Comparison of ENCODE assay signal across 1 cellular context in genomic region chr4:118835896-118836762, GRCh38.
A peak's percentile ranks its signal among the peaks of the same experiment; 100 is the strongest.
TF ChIP-seq lines count a peak whose summit lies in the region.

TSS of gene SEC24D (minus strand) at chr4:118836126. CDS start at chr4:118833696, 2,430 bp downstream.

TF ChIP-seq in HepG2, 621 proteins besides CTCF, POLR2A, EP300 and RAD21 (continued from another document and continues in another):
- no peak for TF ChIP-seq HOXD1 (CRISPR knock-in tag; IDR thresholded peaks at IDR 0.05)
- TF ChIP-seq HMGA1 (CRISPR knock-in tag; conservative IDR thresholded peaks at IDR 0.05) = no peak
- TF ChIP-seq ZNF746 (CRISPR knock-in tag; IDR thresholded peaks at IDR 0.05) = no peak
- 0 out of 2 replicates have a peak, but pooled peaks have one; percentile 40 for TF ChIP-seq ZNF562 (CRISPR knock-in tag; IDR thresholded peaks at IDR 0.05; ENCODE audit: borderline replicate concordance)
- no peak for TF ChIP-seq ZNF224 (CRISPR knock-in tag; IDR thresholded peaks at IDR 0.05)
- TF ChIP-seq ZNF558 (CRISPR knock-in tag; IDR thresholded peaks at IDR 0.05; ENCODE audit: borderline replicate concordance) = no peak
- TF ChIP-seq REXO4 (CRISPR knock-in tag; IDR thresholded peaks at IDR 0.05; ENCODE audit: borderline replicate concordance) = no peak
- peak; percentile 34; the same call in 1 of the 2 replicates for TF ChIP-seq PRDM10 (CRISPR knock-in tag; IDR thresholded peaks at IDR 0.05; ENCODE audit: low read depth)
- peak; percentile 52; the same call in 1 of the 2 replicates for TF ChIP-seq ZFYVE20 (CRISPR knock-in tag; IDR thresholded peaks at IDR 0.05; ENCODE audit: borderline replicate concordance, low read depth)
- TF ChIP-seq CREB1 (IDR thresholded peaks at IDR 0.05) = peak; percentile 85
- peak; percentile 88 for TF ChIP-seq CREB1 (CRISPR knock-in tag; IDR thresholded peaks at IDR 0.05)
- TF ChIP-seq ZNF713 (CRISPR knock-in tag; IDR thresholded peaks at IDR 0.05) = no peak
- TF ChIP-seq ZBTB2 (CRISPR knock-in tag; IDR thresholded peaks at IDR 0.05; ENCODE audit: low read depth) = peak; percentile 41; the same call in 1 of the 2 replicates
- no peak for TF ChIP-seq MAFG (CRISPR knock-in tag; IDR thresholded peaks at IDR 0.05)
- TF ChIP-seq EHMT2 (IDR thresholded peaks at IDR 0.05; ENCODE audit: borderline replicate concordance, low read depth, low read length) = no peak
- TF ChIP-seq SAP130 (CRISPR knock-in tag; IDR thresholded peaks at IDR 0.05; ENCODE audit: low read depth) = peak; percentile 63
- TF ChIP-seq KDM5B (CRISPR knock-in tag; IDR thresholded peaks at IDR 0.05; ENCODE audit: borderline replicate concordance) = no peak
- 0 out of 4 replicates have a peak, but pooled peaks of 1 of the 2 experiments have one; percentile 11 for TF ChIP-seq REST (IDR thresholded peaks at IDR 0.05; ENCODE audit: borderline replicate concordance in 1 of 2, low read depth in 1 of 2, low read length in 2 of 2)
- TF ChIP-seq PHF21A (CRISPR knock-in tag; IDR thresholded peaks at IDR 0.05) = no peak
- TF ChIP-seq ZNF747 (CRISPR knock-in tag; IDR thresholded peaks at IDR 0.05; ENCODE audit: borderline replicate concordance) = no peak
- TF ChIP-seq ZNF318 (CRISPR knock-in tag; IDR thresholded peaks at IDR 0.05) = no peak
- no peak for TF ChIP-seq ZNF513 (CRISPR knock-in tag; conservative IDR thresholded peaks at IDR 0.05)
- no peak for TF ChIP-seq KDM3A (CRISPR knock-in tag; IDR thresholded peaks at IDR 0.05; ENCODE audit: low read depth)
- TF ChIP-seq ZBTB7B (CRISPR knock-in tag; IDR thresholded peaks at IDR 0.05) = no peak
- TF ChIP-seq CAMTA2 (CRISPR knock-in tag; IDR thresholded peaks at IDR 0.05; ENCODE audit: borderline replicate concordance) = no peak
- TF ChIP-seq CREM (IDR thresholded peaks at IDR 0.05) = peak; percentile 72; the same call in 1 of the 2 replicates
- TF ChIP-seq CREM (CRISPR knock-in tag; IDR thresholded peaks at IDR 0.05) = no peak
- TF ChIP-seq NFIB (CRISPR knock-in tag; IDR thresholded peaks at IDR 0.05; ENCODE audit: borderline replicate concordance) = no peak
- TF ChIP-seq ATRX (CRISPR knock-in tag; IDR thresholded peaks at IDR 0.05; ENCODE audit: borderline replicate concordance) = no peak
- TF ChIP-seq SATB2 (CRISPR knock-in tag; IDR thresholded peaks at IDR 0.05) = no peak
- TF ChIP-seq RAD51 (IDR thresholded peaks at IDR 0.05; ENCODE audit: borderline replicate concordance) = no peak
- TF ChIP-seq CENPBD1 (CRISPR knock-in tag; IDR thresholded peaks at IDR 0.05; ENCODE audit: borderline replicate concordance, low read depth) = no peak; the same call in 1 of the 2 replicates
- TF ChIP-seq RFXANK (CRISPR knock-in tag; IDR thresholded peaks at IDR 0.05) = no peak; the same call in 1 of the 2 replicates
- TF ChIP-seq ATF3 (CRISPR knock-in tag; IDR thresholded peaks at IDR 0.05) = 0 out of 2 replicates have a peak, but pooled peaks have one; percentile 17
- no peak for TF ChIP-seq ZNF775 (CRISPR knock-in tag; IDR thresholded peaks at IDR 0.05; ENCODE audit: borderline replicate concordance)
- TF ChIP-seq XRCC5 (optimal IDR thresholded peaks at IDR 0.05; ENCODE audit: low read length) = peak; percentile 8
